In the genomic region with DNA sequence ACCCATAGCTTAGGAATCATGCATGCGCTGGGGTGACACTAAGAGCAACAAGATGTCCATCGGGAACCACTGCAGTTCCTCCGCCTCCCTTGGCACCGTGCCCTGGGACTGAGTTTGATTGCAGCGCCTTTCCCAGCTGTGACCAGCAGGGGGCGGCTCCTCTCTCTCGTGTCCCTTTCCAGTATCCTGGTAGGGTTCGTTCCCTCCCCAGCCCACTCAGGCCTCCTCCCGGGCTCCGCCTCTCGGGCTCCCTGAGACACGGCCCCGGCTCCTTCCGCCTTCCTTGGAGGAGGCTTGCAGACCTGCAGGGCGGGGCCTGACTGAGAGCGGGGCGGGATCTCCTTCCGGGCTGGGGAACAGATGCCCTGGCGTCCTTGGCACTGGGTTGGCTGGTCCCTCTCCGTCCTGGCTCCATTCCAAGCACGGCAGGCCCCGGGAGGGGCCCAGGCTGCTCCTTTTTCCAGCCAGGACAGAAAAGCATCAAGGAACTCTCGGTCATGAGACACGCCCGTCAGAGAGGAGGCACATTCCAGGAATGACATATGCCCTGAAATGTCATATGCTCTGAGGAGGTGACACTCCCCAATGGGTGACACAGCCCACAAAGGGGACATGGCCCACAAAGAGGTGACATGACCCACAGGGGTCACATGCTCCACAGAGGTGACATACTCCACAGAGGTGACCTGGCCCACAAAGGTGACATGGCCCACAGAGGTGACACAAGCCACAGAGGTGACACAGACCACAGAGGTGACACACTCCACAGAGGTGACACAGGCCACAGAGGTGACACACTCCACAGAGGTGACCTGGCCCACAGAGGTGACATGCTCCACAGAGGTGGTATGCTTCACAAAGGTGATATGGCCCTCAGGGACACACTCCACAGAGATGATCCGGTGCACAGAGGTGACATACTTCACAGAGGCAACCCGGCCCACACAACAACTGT, we compare ENCODE assay signal across 8 cellular contexts.
A peak's percentile ranks its signal among the peaks of the same experiment; 100 is the strongest.
DNase-seq lines count a peak whose midpoint lies in the region; FAIRE-seq and TF ChIP-seq lines count a peak whose summit lies in the region.

No MANE protein-coding gene starts in this region.

- intact Hi-C loops in activated naive CD4-positive, alpha-beta T cell treated with anti-CD3 and anti-CD28 coated beads for 36 hours (cut with micrococcal nuclease), result loop anchor here (1.0 to 5.0 kb wide), 3 partner anchors 338 to 429 kb away; no protein-coding TSS in a partner anchor

- H3K18ac ChIP-seq in neuronal stem cell (ENCODE audit: low read length), result peak overlapping the region; percentile 8

- H2AFZ ChIP-seq in Loucy (ENCODE audit: low read length) (0 out of 2 replicates have a peak overlapping the region, but pooled peaks have one; percentile 32), neuronal stem cell (ENCODE audit: low read length) (peak overlapping the region; percentile 85)

- FAIRE-seq in frontal cortex (lab: Jason Lieb, UNC), result no peak

- peak overlapping the region; percentile 12 for H3K23ac ChIP-seq in neuronal stem cell (ENCODE audit: low read depth, low read length, poor library complexity)

- H3F3A ChIP-seq in Loucy (ENCODE audit: low read depth), result peaks cover 7% of the 10 kb centered on the region

- no peak overlapping the region for H2BK5ac ChIP-seq in neuronal stem cell (ENCODE audit: low read length)

- peak; percentile 22 for DNase-seq in NK-92 treated with Interleukin-12 subunit alpha and Interleukin-12 subunit beta, amount 100 ng/mL, for 24 hours (lab: John Stamatoyannopoulos, UW)
- DNase-seq in NK-92 (lab: John Stamatoyannopoulos, UW; ENCODE audit: unreplicated experiment), result no peak
- DNase-seq in SJSA1 (ENCODE audit: low read depth in 1 of 2, low spot score in 2 of 2), result peak; percentile 95 to 98
- peak; percentile 88 for DNase-seq in activated naive CD4-positive, alpha-beta T cell treated with anti-CD3 and anti-CD28 coated beads for 36 hours
- peak; percentile 46 to 81 for DNase-seq in frontal cortex (ENCODE audit: low spot score in 2 of 2)
- DNase-seq in neuronal stem cell (ENCODE audit: low spot score), result peak; percentile 88

- H4K8ac ChIP-seq in neuronal stem cell (ENCODE audit: low read depth, low read length), result no peak overlapping the region

- H3K9me3 Mint-ChIP-seq in activated naive CD4-positive, alpha-beta T cell treated with anti-CD3 and anti-CD28 coated beads for 36 hours, result no peaks in the 10 kb centered on the region

- H3K9me2 ChIP-seq in Loucy (replicated peaks; ENCODE audit: low read depth, low read length), result no peaks in the 10 kb centered on the region

- peaks cover 16% of the 10 kb centered on the region for H3K4me1 Mint-ChIP-seq in activated naive CD4-positive, alpha-beta T cell treated with anti-CD3 and anti-CD28 coated beads for 36 hours (ENCODE audit: low read depth)

- H3K4me2 ChIP-seq in Loucy (ENCODE audit: low read depth, low read length, poor library complexity, severe bottlenecking) (peak overlapping the region; percentile 66), neuronal stem cell (ENCODE audit: insufficient read depth, low read length, poor library complexity, severe bottlenecking) (peak overlapping the region; percentile 45)

- H4K20me1 ChIP-seq in Loucy (ENCODE audit: insufficient read depth, low read length, poor library complexity, severe bottlenecking), result no peaks in the 10 kb centered on the region

- no peak overlapping the region for H2AK5ac ChIP-seq in neuronal stem cell (ENCODE audit: low read depth, low read length)

- H3K4me3 ChIP-seq in Loucy (ENCODE audit: low read length, poor library complexity, severe bottlenecking), result peak overlapping the region; percentile 33
- peak overlapping the region; percentile 18 for H3K4me3 ChIP-seq in SJSA1
- peak overlapping the region in 1 of 2 donors; percentile 43 for H3K4me3 ChIP-seq in neuronal stem cell (ENCODE audit: low read length in 2 of 2)
- H3K4me3 ChIP-seq in stomach smooth muscle (ENCODE audit: low read length in 2 of 2), result peak overlapping the region; percentile 57 to 72

- H4K91ac ChIP-seq in neuronal stem cell (ENCODE audit: low read depth, low read length, poor library complexity), result no peak overlapping the region

- no peak overlapping the region for H2BK12ac ChIP-seq in neuronal stem cell (ENCODE audit: low read length)

- H3K14ac ChIP-seq in neuronal stem cell (ENCODE audit: low read length), result no peak overlapping the region

- H3K4ac ChIP-seq in neuronal stem cell (ENCODE audit: low read length), result no peak overlapping the region

- H3K9ac ChIP-seq in Loucy (ENCODE audit: low read depth, low read length, poor library complexity, severe bottlenecking) (no peak overlapping the region), neuronal stem cell (ENCODE audit: low read depth, low read length, poor library complexity) (no peak overlapping the region), stomach smooth muscle (ENCODE audit: low read length in 2 of 2) (peak overlapping the region in 1 of 2 donors; percentile 55)

- peaks cover 51% of the 10 kb centered on the region for H3K4me1 ChIP-seq in Loucy (ENCODE audit: insufficient read depth, low read length, poor library complexity, severe bottlenecking)
- peaks cover 28% of the 10 kb centered on the region for H3K4me1 ChIP-seq in SJSA1 (replicated peaks)
- H3K4me1 ChIP-seq in neuronal stem cell (ENCODE audit: control insufficient read depth in 2 of 2, insufficient read depth in 1 of 2, low read depth in 1 of 2, low read length in 2 of 2), result peaks cover 2 to 15% of the 10 kb centered on the region in 2 donors
- H3K4me1 ChIP-seq in stomach smooth muscle (ENCODE audit: control insufficient read depth, insufficient read depth, low read length), result peaks cover 34% of the 10 kb centered on the region

- TF ChIP-seq CTCF in Loucy (conservative IDR thresholded peaks at IDR 0.05; ENCODE audit: low read length), result peak; percentile 89

- H3K9me3 ChIP-seq in Loucy (ENCODE audit: insufficient read depth, low read depth, low read length) (no peaks in the 10 kb centered on the region), SJSA1 (replicated peaks) (no peaks in the 10 kb centered on the region), neuronal stem cell (replicated peaks in 1 of 2; ENCODE audit: control insufficient read depth in 2 of 2, insufficient read depth in 1 of 2, low read depth in 1 of 2, low read length in 2 of 2) (peaks cover 0 to 2% of the 10 kb centered on the region in 2 donors), stomach smooth muscle (ENCODE audit: control insufficient read depth in 2 of 2, low read length in 2 of 2) (no peaks in the 10 kb centered on the region)

- no peaks in the 10 kb centered on the region for H3K79me1 ChIP-seq in neuronal stem cell (ENCODE audit: low read depth, low read length)

- WGBS in neuronal stem cell (ENCODE audit: extremely low coverage in 2 of 2, insufficient read length in 2 of 2, insufficient replicate concordance in 1 of 2), 2 donors, result no CpG with 5 or more reads among the region's 27 CpGs

- no peak overlapping the region for H2BK15ac ChIP-seq in neuronal stem cell (ENCODE audit: low read length)

- H3K36me3 ChIP-seq in Loucy (ENCODE audit: insufficient read depth, low read length) (no peaks in the 10 kb centered on the region), SJSA1 (no peaks in the 10 kb centered on the region), neuronal stem cell (replicated peaks in 1 of 2; ENCODE audit: control insufficient read depth in 2 of 2, insufficient read depth in 2 of 2, low read length in 2 of 2) (no peaks in the 10 kb centered on the region), stomach smooth muscle (ENCODE audit: control insufficient read depth in 2 of 2, insufficient read depth in 2 of 2, low read length in 2 of 2) (no peaks in the 10 kb centered on the region)

- no peak overlapping the region for H2BK120ac ChIP-seq in neuronal stem cell (ENCODE audit: low read depth, low read length)

- H3K4me3 Mint-ChIP-seq in activated naive CD4-positive, alpha-beta T cell treated with anti-CD3 and anti-CD28 coated beads for 36 hours, result peak overlapping the region; percentile 28

- CTCF ChIA-PET in activated naive CD4-positive, alpha-beta T cell treated with anti-CD3 and anti-CD28 coated beads for 36 hours (lab: Charles Lee), result interaction anchor here (0.5 to 1.9 kb wide), 10 partner anchors 10 to 345 kb away, joined by 3 to 11 read pairs (median 4); no protein-coding TSS in a partner anchor

- H3K27ac ChIP-seq in SJSA1 (no peak overlapping the region), neuronal stem cell (replicated peaks; ENCODE audit: low read length) (no peak overlapping the region), stomach smooth muscle (ENCODE audit: low read length) (no peak overlapping the region)

- H3K27me3 Mint-ChIP-seq in activated naive CD4-positive, alpha-beta T cell treated with anti-CD3 and anti-CD28 coated beads for 36 hours (ENCODE audit: low read depth), result peaks cover 6% of the 10 kb centered on the region

- no peaks in the 10 kb centered on the region for H3K79me2 ChIP-seq in Loucy (ENCODE audit: insufficient read depth, low read length)

- no peak overlapping the region for H3K27ac Mint-ChIP-seq in activated naive CD4-positive, alpha-beta T cell treated with anti-CD3 and anti-CD28 coated beads for 36 hours

- H3K36me3 Mint-ChIP-seq in activated naive CD4-positive, alpha-beta T cell treated with anti-CD3 and anti-CD28 coated beads for 36 hours (ENCODE audit: low read depth), result no peaks in the 10 kb centered on the region

- H3K27me3 ChIP-seq in Loucy (ENCODE audit: insufficient read depth, low read length, poor library complexity, severe bottlenecking) (no peaks in the 10 kb centered on the region), SJSA1 (replicated peaks) (no peaks in the 10 kb centered on the region), neuronal stem cell (ENCODE audit: control insufficient read depth in 3 of 3, insufficient read depth in 3 of 3, low read depth in 1 of 3, low read length in 3 of 3) (peaks cover 0 to 17% (median 0%) of the 10 kb centered on the region in 3 experiments), stomach smooth muscle (ENCODE audit: control insufficient read depth in 1 of 2, insufficient read depth in 2 of 2, low read length in 2 of 2) (no peaks in the 10 kb centered on the region)
